In genomic region chr1:35637401-35637809, GRCh38 we compare ENCODE assay signal across 8 cellular contexts. TPM values are rescaled to one million over a fixed set of nuclear protein-coding genes. Genes with fewer than 3 reads are reported as not detected.
DNase-seq lines count a peak whose midpoint lies in the region; ATAC-seq and TF ChIP-seq lines count a peak whose summit lies in the region.

No MANE protein-coding gene starts in this region.

- DNase-seq in AG08396 (ENCODE audit: low spot score), result peak; percentile 18
- DNase-seq in GM13977 (ENCODE audit: low spot score), result peak; percentile 28
- DNase-seq in SJCRH30, result peak in 1 of 2 experiments; percentile 34
- no peak for DNase-seq in epithelial cell of proximal tubule (ENCODE audit: low read depth)
- no peak for DNase-seq in psoas muscle
- DNase-seq in NCI-H2171 (lab: John Stamatoyannopoulos, UW), result no peak
- no peak for DNase-seq in cortex of kidney (lab: John Stamatoyannopoulos, UW)

- intact Hi-C loops in psoas muscle (cut with DNase I), result no loop called here

- TF ChIP-seq CTCF in GM13977 (IDR thresholded peaks at IDR 0.05; ENCODE audit: extremely low read depth, insufficient read depth, missing control alignments) (no peak), epithelial cell of proximal tubule (conservative IDR thresholded peaks at IDR 0.05; ENCODE audit: low read depth, low read length) (no peak), psoas muscle (IDR thresholded peaks at IDR 0.05) (no peak)

- in situ Hi-C loops in GM13977 (cut with MboI; ENCODE audit: low pct_unique_long_range_greater_than_20kb, low sequenced_read_pairs, unreplicated experiment), result no loop called here

- H3K27me3 ChIP-seq in SJCRH30, result no peaks in the 10 kb centered on the region
- H3K27me3 ChIP-seq in psoas muscle (ENCODE audit: insufficient read depth in 3 of 3, low read length in 2 of 3), result no peaks in the 10 kb centered on the region

- no peak for ATAC-seq in psoas muscle
- no peak for ATAC-seq in HG03135 (IDR thresholded peaks at IDR 0.05; ENCODE audit: unreplicated experiment)

- H3K4me1 ChIP-seq in SJCRH30, result peaks cover 23% of the 10 kb centered on the region; the same call in 1 of the 2 replicates
- H3K4me1 ChIP-seq in psoas muscle, result peaks cover 34% of the 10 kb centered on the region

- H3K9me3 ChIP-seq in SJCRH30 (replicated peaks) (0 out of 2 replicates have a peak, but pooled peaks cover 3% of the 10 kb centered on the region), psoas muscle (no peaks in the 10 kb centered on the region)

- H3K27ac ChIP-seq in SJCRH30, result peak overlapping the region; percentile 29
- H3K27ac ChIP-seq in psoas muscle, result peak overlapping the region; percentile 51

- peak overlapping the region; percentile 21 for H3K4me3 ChIP-seq in SJCRH30
- H3K4me3 ChIP-seq in epithelial cell of proximal tubule (ENCODE audit: low read depth, low read length), result peak overlapping the region; percentile 47
- peak overlapping the region; percentile 96 for H3K4me3 ChIP-seq in psoas muscle

- 0% methylated on average over 1 of the region's 1 CpG for WGBS in psoas muscle, 3 donors

- H3K36me3 ChIP-seq in SJCRH30, result peaks cover 36% of the 10 kb centered on the region
- H3K36me3 ChIP-seq in psoas muscle (ENCODE audit: insufficient read depth in 1 of 2, low read depth in 1 of 2), result peaks cover 0 to 40% of the 10 kb centered on the region in 2 donors

RNA-seq across cellular contexts. Expression of gene PSMB2, which starts 3.9 kb away (rescaled TPM):
- total RNA-seq in SJCRH30 (2014; rRNA removed; shearing (Covaris generic)), result 139 and 150 TPM in 2 replicates
- total RNA-seq in epithelial cell of proximal tubule, result 85.6 and 115 TPM in 2 replicates
- 10 to 100 TPM; 38.6 to 95.1 (median 67.5) TPM for total RNA-seq in psoas muscle
- polyA plus RNA-seq in psoas muscle, result 100 to 1,000 TPM in 1 of 3 donors, 10 to 100 TPM in 2; 54.1 to 117 (median 94.5) TPM

Comparison
In these comparisons a context has a peak if more than half of its experiments do, and no peak if none do; other contexts are left out.
1. DNase-seq: peak in AG08396 (single experiment) and GM13977 (single experiment); none in epithelial cell of proximal tubule (single experiment), psoas muscle (0 of 2), NCI-H2171 (single experiment) and cortex of kidney (single experiment).
2. H3K4me3 ChIP-seq: peak in every context shown above with its lines; median percentile 96 in psoas muscle; 47 in epithelial cell of proximal tubule; 21 in SJCRH30.